Comparison of ENCODE assay signal across 22 cellular contexts in the genomic region with DNA sequence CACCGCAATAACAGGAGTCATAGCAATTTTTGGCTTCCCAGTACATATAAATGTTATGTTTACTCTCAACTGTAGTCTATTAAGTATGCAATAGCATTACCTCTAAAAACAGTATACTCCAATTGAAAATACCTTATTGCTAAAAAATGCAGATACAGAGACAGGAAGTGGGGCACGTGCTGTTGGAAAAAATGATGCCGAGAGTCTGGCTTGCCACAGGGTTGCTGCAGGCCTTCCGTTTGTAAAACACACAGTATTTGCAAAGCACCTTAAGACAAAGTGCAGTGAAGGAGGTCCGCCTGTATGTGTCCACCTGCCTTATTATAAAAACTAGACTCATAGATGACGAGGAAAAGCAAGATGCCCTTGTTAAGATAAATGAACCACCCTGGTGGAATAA. TPM values are rescaled to one million over a fixed set of nuclear protein-coding genes. Genes with fewer than 3 reads are reported as not detected.
A peak's percentile ranks its signal among the peaks of the same experiment; 100 is the strongest.
DNase-seq lines count a peak whose midpoint lies in the region; ATAC-seq, FAIRE-seq and TF ChIP-seq lines count a peak whose summit lies in the region.
"Had no signal": no experiment of that assay in that cellular context is flagged by ENCODE, and none has a peak within 500 bp of the region (broad histone marks: within the 10 kb centered on the region; RNA-seq: fewer than 3 reads in every experiment).

No MANE protein-coding gene starts in this region.

- no peak overlapping the region for H3K4me3 ChIP-seq in OCI-LY7 (ENCODE audit: low read depth, low read length, poor library complexity, severe bottlenecking)
- no peak overlapping the region for H3K4me3 ChIP-seq in pancreas
- H3K4me3 ChIP-seq: body of pancreas, coronary artery had no signal

- TF ChIP-seq CTCF in OCI-LY7 (conservative IDR thresholded peaks at IDR 0.05; ENCODE audit: low read length) (no peak), pancreas (IDR thresholded peaks at IDR 0.05) (no peak)

- H3K9me2 ChIP-seq in OCI-LY7 (ENCODE audit: insufficient read depth, low read length), result no peaks in the 10 kb centered on the region

- H3K36me3 ChIP-seq in OCI-LY7 (ENCODE audit: insufficient read depth, low read length) (peaks cover 44% of the 10 kb centered on the region), pancreas (peaks cover 0 to 27% (median 0%) of the 10 kb centered on the region in 3 donors)

- H3K27ac ChIP-seq in OCI-LY7 (ENCODE audit: low read depth, low read length, poor library complexity, severe bottlenecking) (peak overlapping the region; percentile 6), pancreas (no peak overlapping the region)
- H3K27ac ChIP-seq: body of pancreas, coronary artery had no signal

- H3K4me2 ChIP-seq in OCI-LY7 (ENCODE audit: low read length), result no peak overlapping the region

- peaks cover 41% of the 10 kb centered on the region for H3K4me1 ChIP-seq in OCI-LY7 (ENCODE audit: insufficient read depth, low read length, poor library complexity, severe bottlenecking)
- no peaks in the 10 kb centered on the region for H3K4me1 ChIP-seq in pancreas

- no peaks in the 10 kb centered on the region for H3K9me3 ChIP-seq in OCI-LY7 (ENCODE audit: low read length)
- H3K9me3 ChIP-seq in pancreas, result no peaks in the 10 kb centered on the region
- H3K9me3 ChIP-seq: body of pancreas had no signal

- H3K27ac Mint-ChIP-seq in activated naive CD8-positive, alpha-beta T cell treated with anti-CD3 and anti-CD28 coated beads, Interleukin-2, amount 10 ng/mL, durations not matched to agents 7 days and 5 days, result no peak overlapping the region
- H3K27ac Mint-ChIP-seq in stimulated activated naive CD8-positive, alpha-beta T cell treated with anti-CD3 and anti-CD28 coated beads, Interleukin-15, amount 100 ng/mL, for 72 hours, result peak overlapping the region; percentile 78 to 93

- intact Hi-C loops in Right ventricle myocardium superior (cut with DNase I) (no loop called here), left cardiac atrium (cut with DNase I) (no loop called here), OCI-LY7 (cut with micrococcal nuclease; ENCODE audit: unreplicated experiment) (no loop called here), head of caudate nucleus (cut with DNase I) (no loop called here), pancreas (cut with DNase I) (no loop called here)

- ATAC-seq in Right ventricle myocardium superior (ENCODE audit: poor library complexity), result no peak
- ATAC-seq in left cardiac atrium, result no peak
- ATAC-seq in activated naive CD8-positive, alpha-beta T cell treated with anti-CD3 and anti-CD28 coated beads, Interleukin-2, amount 10 ng/mL, durations not matched to agents 7 days and 5 days (ENCODE audit: low read depth), result peak; percentile 23
- ATAC-seq in stimulated activated naive CD8-positive, alpha-beta T cell treated with anti-CD3 and anti-CD28 coated beads, Interleukin-15, amount 100 ng/mL, for 72 hours, result no peak
- ATAC-seq in SK-N-SH treated with all-trans-retinoic acid at 6 μM for 48 hours, result no peak
- ATAC-seq in pancreas, result no peak
- ATAC-seq: activated naive CD4-positive, alpha-beta T cell treated with anti-CD3 and anti-CD28 coated beads, Interleukin-2, amount 50 U/mL, for 72 hours; body of pancreas; Right ventricle myocardium inferior had no signal

- H3K36me3 Mint-ChIP-seq in activated naive CD8-positive, alpha-beta T cell treated with anti-CD3 and anti-CD28 coated beads, Interleukin-2, amount 10 ng/mL, durations not matched to agents 7 days and 5 days, result peaks cover 49% of the 10 kb centered on the region

- no peaks in the 10 kb centered on the region for H3K27me3 ChIP-seq in pancreas
- H3K27me3 ChIP-seq: body of pancreas had no signal

- H2AFZ ChIP-seq in OCI-LY7 (ENCODE audit: low read length), result no peak overlapping the region

- POLR2A ChIA-PET in OCI-LY7 (lab: Charles Lee), result no interaction called here
- POLR2A ChIA-PET in activated naive CD8-positive, alpha-beta T cell treated with anti-CD3 and anti-CD28 coated beads, Interleukin-2, amount 10 ng/mL, durations not matched to agents 7 days and 5 days (lab: Charles Lee), result no interaction called here

- DNase-seq in Right ventricle myocardium superior, result peak; percentile 9
- DNase-seq in left cardiac atrium, result no peak
- peak; percentile 26 for DNase-seq in OCI-LY7 (ENCODE audit: low spot score)
- no peak for DNase-seq in activated naive CD8-positive, alpha-beta T cell treated with anti-CD3 and anti-CD28 coated beads, Interleukin-2, amount 10 ng/mL, durations not matched to agents 7 days and 5 days
- DNase-seq in stimulated activated naive CD8-positive, alpha-beta T cell treated with anti-CD3 and anti-CD28 coated beads, Interleukin-15, amount 100 ng/mL, for 72 hours, result peak in 1 of 2 donors; percentile 39
- no peak for DNase-seq in head of caudate nucleus
- DNase-seq in pancreas, result no peak
- DNase-seq: body of pancreas; hypothalamus; MM.1S; naive thymus-derived CD8-positive, alpha-beta T cell; NCI-H146; NCI-H2171 treated with DMSO at 0.1 percent for 48 hours; NCI-H69; stimulated activated CD4-positive, alpha-beta T cell treated with anti-CD3 and anti-CD28 coated beads, Interleukin-2, amount 100 ng/mL, for 48 hours had no signal

- FAIRE-seq in pancreas (lab: Jason Lieb, UNC), result no peak
- FAIRE-seq: keratinocyte had no signal

- no TSS peak for BruUV-seq in OCI-LY7 (replicated peaks; lab: Mats Ljungman, UMichigan)

- H3K79me2 ChIP-seq in OCI-LY7 (ENCODE audit: insufficient read depth, low read depth, low read length), result peaks cover 33% of the 10 kb centered on the region; the same call in 1 of the 2 replicates

- no peaks in the 10 kb centered on the region for H4K20me1 ChIP-seq in OCI-LY7 (ENCODE audit: insufficient read depth, low read length)

- H3K4me3 Mint-ChIP-seq in activated naive CD8-positive, alpha-beta T cell treated with anti-CD3 and anti-CD28 coated beads, Interleukin-2, amount 10 ng/mL, durations not matched to agents 7 days and 5 days, result no peak overlapping the region
- peak overlapping the region in 1 of 2 donors; percentile 15 for H3K4me3 Mint-ChIP-seq in stimulated activated naive CD8-positive, alpha-beta T cell treated with anti-CD3 and anti-CD28 coated beads, Interleukin-15, amount 100 ng/mL, for 72 hours

- WGBS in pancreas, 2 donors, result 93 to 96% methylated on average over 6 of the region's 6 CpGs

- H3K9me3 Mint-ChIP-seq in activated naive CD8-positive, alpha-beta T cell treated with anti-CD3 and anti-CD28 coated beads, Interleukin-2, amount 10 ng/mL, durations not matched to agents 7 days and 5 days, result peaks cover 1% of the 10 kb centered on the region
- H3K9me3 Mint-ChIP-seq in stimulated activated naive CD8-positive, alpha-beta T cell treated with anti-CD3 and anti-CD28 coated beads, Interleukin-15, amount 100 ng/mL, for 72 hours, result no peaks in the 10 kb centered on the region
- H3K9me3 Mint-ChIP-seq: activated naive CD4-positive, alpha-beta T cell treated with anti-CD3 and anti-CD28 coated beads, Interleukin-2, amount 50 U/mL, for 72 hours; naive thymus-derived CD8-positive, alpha-beta T cell had no signal

- peaks cover 44% of the 10 kb centered on the region for H3K4me1 Mint-ChIP-seq in activated naive CD8-positive, alpha-beta T cell treated with anti-CD3 and anti-CD28 coated beads, Interleukin-2, amount 10 ng/mL, durations not matched to agents 7 days and 5 days
- peaks cover 23% of the 10 kb centered on the region for H3K4me1 Mint-ChIP-seq in stimulated activated naive CD8-positive, alpha-beta T cell treated with anti-CD3 and anti-CD28 coated beads, Interleukin-15, amount 100 ng/mL, for 72 hours

- CTCF ChIA-PET in OCI-LY7 (lab: Charles Lee; ENCODE audit: unreplicated experiment), result no interaction called here

- no peaks in the 10 kb centered on the region for H3K27me3 Mint-ChIP-seq in activated naive CD8-positive, alpha-beta T cell treated with anti-CD3 and anti-CD28 coated beads, Interleukin-2, amount 10 ng/mL, durations not matched to agents 7 days and 5 days
- no peaks in the 10 kb centered on the region for H3K27me3 Mint-ChIP-seq in stimulated activated naive CD8-positive, alpha-beta T cell treated with anti-CD3 and anti-CD28 coated beads, Interleukin-15, amount 100 ng/mL, for 72 hours
- H3K27me3 Mint-ChIP-seq: naive thymus-derived CD8-positive, alpha-beta T cell had no signal

TF ChIP-seq in SK-N-SH treated with all-trans-retinoic acid at 6 μM for 48 hours, 23 proteins besides CTCF, POLR2A, EP300 and RAD21 (continues in another document):
- TF ChIP-seq ISL1 (CRISPR knock-in tag; IDR thresholded peaks at IDR 0.05), result no peak
- no peak for TF ChIP-seq ZFP30 (CRISPR knock-in tag; IDR thresholded peaks at IDR 0.05)
- TF ChIP-seq OSR1 (CRISPR knock-in tag; IDR thresholded peaks at IDR 0.05), result no peak
- TF ChIP-seq TOX (CRISPR knock-in tag; IDR thresholded peaks at IDR 0.05; ENCODE audit: borderline replicate concordance), result no peak

RNA-seq across cellular contexts. Expression of a gene that starts 23.5 kb away (rescaled TPM):
- total RNA-seq in Right ventricle myocardium superior (310 TPM), left cardiac atrium (100 to 1,000 TPM; 242 to 317 TPM), OCI-LY7 (2022) (117 and 119 TPM in 2 replicates), pancreas (100 to 1,000 TPM in 4 of 6 donors, 10 to 100 TPM in 2; 64.5 to 157 (median 126) TPM)
- 80.7 and 92.3 TPM in 2 replicates for total RNA-seq in OCI-LY7 (2014; rRNA removed; shearing (Covaris generic))
- 100 to 1,000 TPM; 255 to 256 TPM for total RNA-seq in activated naive CD8-positive, alpha-beta T cell treated with anti-CD3 and anti-CD28 coated beads, Interleukin-2, amount 10 ng/mL, durations not matched to agents 7 days and 5 days
- polyA plus RNA-seq in pancreas, result 100 to 1,000 TPM; 207 to 432 TPM

RNA-seq across cellular contexts. Expression of a gene that starts 37.3 kb away (rescaled TPM):
- total RNA-seq in Right ventricle myocardium superior, result 0.35 TPM
- total RNA-seq in left cardiac atrium, result 1 to 10 TPM in 1 of 2 donors, under 1 TPM in 1; 0.38 to 1.0 TPM
- total RNA-seq in OCI-LY7 (2014; rRNA removed; shearing (Covaris generic)), result not detected in 2 replicates
- not detected in 2 replicates for total RNA-seq in OCI-LY7 (2022)
- under 1 TPM in 1 of 2 experiments, not detected in 1; 0.43 TPM for total RNA-seq in activated naive CD8-positive, alpha-beta T cell treated with anti-CD3 and anti-CD28 coated beads, Interleukin-2, amount 10 ng/mL, durations not matched to agents 7 days and 5 days
- under 1 TPM in 2 of 6 donors, not detected in 4; 0.12 to 0.32 TPM for total RNA-seq in pancreas
- polyA plus RNA-seq in pancreas, result under 1 TPM; 0.11 to 0.38 TPM
- total RNA-seq: activated CD8-positive, alpha-beta memory T cell treated with anti-CD3 and anti-CD28 coated beads for 36 hours; lung microvascular endothelial cell; naive thymus-derived CD8-positive, alpha-beta T cell had no signal
- polyA plus RNA-seq: naive thymus-derived CD8-positive, alpha-beta T cell had no signal

Comparison
In these comparisons a context has a peak if more than half of its experiments do, and no peak if none do; other contexts are left out.
1. DNase-seq: peak in Right ventricle myocardium superior (single experiment) and OCI-LY7 (single experiment); none in left cardiac atrium (single experiment), activated naive CD8-positive, alpha-beta T cell treated with anti-CD3 and anti-CD28 coated beads, Interleukin-2, amount 10 ng/mL, durations not matched to agents 7 days and 5 days (single experiment), head of caudate nucleus (0 of 42) and pancreas (0 of 6).